In the genomic region with DNA sequence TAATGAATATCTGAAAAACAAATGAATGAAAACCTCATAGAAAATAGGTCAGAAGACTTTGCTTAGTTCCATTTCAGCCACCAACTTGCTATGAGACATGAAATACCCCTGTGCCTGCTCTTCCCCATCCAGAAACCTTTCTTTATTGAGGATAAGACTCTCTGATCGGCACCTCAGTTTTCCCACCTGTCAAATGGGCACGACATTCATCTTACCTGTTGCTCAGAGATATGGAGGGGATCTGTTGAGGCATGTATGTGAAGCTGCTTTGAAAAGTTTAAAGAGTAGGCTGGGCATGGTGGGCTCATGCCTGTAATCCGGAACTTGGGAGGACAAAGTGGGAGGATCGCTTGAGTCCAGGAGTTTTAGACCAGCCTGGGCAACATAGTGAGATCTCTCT, we compare ENCODE assay signal across 2 cellular contexts.
A peak's percentile ranks its signal among the peaks of the same experiment; 100 is the strongest.
TF ChIP-seq lines count a peak whose summit lies in the region.

No MANE protein-coding gene starts in this region.

TF ChIP-seq in HEK293, 187 proteins besides CTCF, POLR2A, EP300 and RAD21 (continued from another document):
- TF ChIP-seq SCRT1 (tag by site-specific recombination; IDR thresholded peaks at IDR 0.05; ENCODE audit: borderline replicate concordance): peak; percentile 34; the same call in 1 of the 2 replicates
- TF ChIP-seq ZXDB (tag by site-specific recombination; IDR thresholded peaks at IDR 0.05): no peak
- TF ChIP-seq ZNF121 (tag by site-specific recombination; IDR thresholded peaks at IDR 0.05): peak; percentile 35; the same call in 1 of the 2 replicates
- TF ChIP-seq ZNF510 (tag by site-specific recombination; IDR thresholded peaks at IDR 0.05; ENCODE audit: insufficient replicate concordance): no peak
TF ChIP-seq in HEK293: peak in this region for 3.

TF ChIP-seq in K562, 482 proteins besides CTCF, POLR2A, EP300 and RAD21 (continued from another document):
- no peak for TF ChIP-seq ZBTB1 (CRISPR knock-in tag; IDR thresholded peaks at IDR 0.05; ENCODE audit: borderline replicate concordance, low read depth)
- TF ChIP-seq, protein P1, sequence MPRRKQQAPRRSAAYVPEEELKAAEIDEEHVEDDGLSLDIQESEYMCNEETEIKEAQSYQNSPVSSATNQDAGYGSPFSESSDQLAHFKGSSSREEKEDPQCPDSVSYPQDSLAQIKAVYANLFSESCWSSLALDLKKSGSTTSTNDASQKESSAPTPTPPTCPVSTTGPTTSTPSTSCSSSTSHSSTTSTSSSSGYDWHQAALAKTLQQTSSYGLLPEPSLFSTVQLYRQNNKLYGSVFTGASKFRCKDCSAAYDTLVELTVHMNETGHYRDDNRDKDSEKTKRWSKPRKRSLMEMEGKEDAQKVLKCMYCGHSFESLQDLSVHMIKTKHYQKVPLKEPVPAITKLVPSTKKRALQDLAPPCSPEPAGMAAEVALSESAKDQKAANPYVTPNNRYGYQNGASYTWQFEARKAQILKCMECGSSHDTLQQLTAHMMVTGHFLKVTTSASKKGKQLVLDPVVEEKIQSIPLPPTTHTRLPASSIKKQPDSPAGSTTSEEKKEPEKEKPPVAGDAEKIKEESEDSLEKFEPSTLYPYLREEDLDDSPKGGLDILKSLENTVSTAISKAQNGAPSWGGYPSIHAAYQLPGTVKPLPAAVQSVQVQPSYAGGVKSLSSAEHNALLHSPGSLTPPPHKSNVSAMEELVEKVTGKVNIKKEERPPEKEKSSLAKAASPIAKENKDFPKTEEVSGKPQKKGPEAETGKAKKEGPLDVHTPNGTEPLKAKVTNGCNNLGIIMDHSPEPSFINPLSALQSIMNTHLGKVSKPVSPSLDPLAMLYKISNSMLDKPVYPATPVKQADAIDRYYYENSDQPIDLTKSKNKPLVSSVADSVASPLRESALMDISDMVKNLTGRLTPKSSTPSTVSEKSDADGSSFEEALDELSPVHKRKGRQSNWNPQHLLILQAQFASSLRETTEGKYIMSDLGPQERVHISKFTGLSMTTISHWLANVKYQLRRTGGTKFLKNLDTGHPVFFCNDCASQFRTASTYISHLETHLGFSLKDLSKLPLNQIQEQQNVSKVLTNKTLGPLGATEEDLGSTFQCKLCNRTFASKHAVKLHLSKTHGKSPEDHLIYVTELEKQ (CRISPR knock-in tag; IDR thresholded peaks at IDR 0.05): no peak
- TF ChIP-seq RBM25 (IDR thresholded peaks at IDR 0.05; ENCODE audit: low read depth, low read length, severe bottlenecking): peak; percentile 99
- peak; percentile 67 for TF ChIP-seq PHF20 (IDR thresholded peaks at IDR 0.05; ENCODE audit: partially characterized antibody)
- TF ChIP-seq PTBP1 (IDR thresholded peaks at IDR 0.05; ENCODE audit: low read depth, low read length): 0 out of 2 replicates have a peak, but pooled peaks have one; percentile 25
- TF ChIP-seq ADNP (tag; IDR thresholded peaks at IDR 0.05): peak; percentile 98
- peak; percentile 82 for TF ChIP-seq SMARCA5 (IDR thresholded peaks at IDR 0.05)
- peak; percentile 83 for TF ChIP-seq HDAC2 (IDR thresholded peaks at IDR 0.05)
- TF ChIP-seq CBX1 (IDR thresholded peaks at IDR 0.05; ENCODE audit: low read depth): peak; percentile 75; the same call in 1 of the 2 replicates
- peak in 1 of 2 experiments; percentile 88; a peak in 2 of 4 replicates for TF ChIP-seq RCOR1 (IDR thresholded peaks at IDR 0.05; ENCODE audit: borderline replicate concordance in 1 of 2, low read depth in 2 of 2, low read length in 2 of 2)
- peak; percentile 97 for TF ChIP-seq CHD4 (IDR thresholded peaks at IDR 0.05; ENCODE audit: insufficient read depth, insufficient replicate concordance, low read depth, low read length, poor library complexity, severe bottlenecking)
- TF ChIP-seq BCOR (IDR thresholded peaks at IDR 0.05): peak; percentile 99
- TF ChIP-seq ZNF121 (CRISPR knock-in tag; conservative IDR thresholded peaks at IDR 0.05): peak; percentile 82
- peak in 1 of 2 experiments; percentile 56; a peak in 1 of 4 replicates for TF ChIP-seq ARNT (IDR thresholded peaks at IDR 0.05)
- no peak for TF ChIP-seq PURB (CRISPR knock-in tag; IDR thresholded peaks at IDR 0.05; ENCODE audit: low read depth)
- no peak for TF ChIP-seq NCOA2 (IDR thresholded peaks at IDR 0.05; ENCODE audit: partially characterized antibody in 2 of 2)
- no peak for TF ChIP-seq CBX2 (IDR thresholded peaks at IDR 0.05; ENCODE audit: insufficient read depth, low read length, poor library complexity, severe bottlenecking)
- TF ChIP-seq, protein P2, sequence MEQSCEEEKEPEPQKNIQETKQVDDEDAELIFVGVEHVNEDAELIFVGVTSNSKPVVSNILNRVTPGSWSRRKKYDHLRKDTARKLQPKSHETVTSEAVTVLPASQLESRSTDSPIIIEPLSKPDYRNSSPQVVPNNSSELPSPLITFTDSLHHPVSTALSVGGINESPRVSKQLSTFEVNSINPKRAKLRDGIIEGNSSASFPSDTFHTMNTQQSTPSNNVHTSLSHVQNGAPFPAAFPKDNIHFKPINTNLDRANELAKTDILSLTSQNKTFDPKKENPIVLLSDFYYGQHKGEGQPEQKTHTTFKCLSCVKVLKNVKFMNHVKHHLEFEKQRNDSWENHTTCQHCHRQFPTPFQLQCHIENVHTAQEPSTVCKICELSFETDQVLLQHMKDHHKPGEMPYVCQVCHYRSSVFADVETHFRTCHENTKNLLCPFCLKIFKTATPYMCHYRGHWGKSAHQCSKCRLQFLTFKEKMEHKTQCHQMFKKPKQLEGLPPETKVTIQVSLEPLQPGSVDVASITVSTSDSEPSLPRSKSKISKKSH (CRISPR knock-in tag; IDR thresholded peaks at IDR 0.05): no peak
